ENCODE assay signal across 15 cellular contexts in the genomic region with DNA sequence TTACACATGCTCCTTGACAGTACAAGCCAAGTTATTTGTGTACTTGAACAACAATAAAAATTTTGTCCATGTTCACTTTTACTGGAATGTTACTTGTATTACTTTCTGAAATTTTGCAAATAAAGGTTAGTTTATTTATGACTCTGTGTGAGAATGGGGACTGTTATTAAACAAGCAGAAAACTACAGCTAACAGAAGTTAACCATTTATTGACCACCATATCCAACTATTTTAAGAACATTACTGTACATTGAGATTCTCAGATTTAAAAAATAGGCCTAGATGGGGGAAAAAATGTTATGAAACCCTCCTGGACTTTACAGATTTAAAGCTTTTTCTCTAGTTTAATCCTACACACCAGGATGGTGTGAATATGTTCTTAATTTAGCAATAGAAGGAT. TPM values are rescaled to one million over a fixed set of nuclear protein-coding genes. Genes with fewer than 3 reads are reported as not detected.
DNase-seq lines count a peak whose midpoint lies in the region; ATAC-seq, FAIRE-seq and TF ChIP-seq lines count a peak whose summit lies in the region.
"Had no signal": no experiment of that assay in that cellular context is flagged by ENCODE, and none has a peak within 500 bp of the region (broad histone marks: within the 10 kb centered on the region; RNA-seq: fewer than 3 reads in every experiment).

No MANE protein-coding gene starts in this region.

- H3K9me3 Mint-ChIP-seq in glutamatergic neuron (ENCODE audit: unreplicated experiment) (peaks cover 8% of the 10 kb centered on the region), type B pancreatic cell (no peaks in the 10 kb centered on the region)

- H3K9me2 ChIP-seq in SU-DHL-6 (replicated peaks; ENCODE audit: insufficient read depth, low read length) = no peaks in the 10 kb centered on the region

- H3K79me2 ChIP-seq in HepG2 (ENCODE audit: insufficient read depth, low read length) = peaks cover 22% of the 10 kb centered on the region
- peaks cover 21% of the 10 kb centered on the region for H3K79me2 ChIP-seq in SU-DHL-6 (ENCODE audit: insufficient read depth, low read length)

- H3F3A ChIP-seq in SU-DHL-6 (ENCODE audit: insufficient read depth) = no peaks in the 10 kb centered on the region

- peak overlapping the region; percentile 95 for H3K4me3 Mint-ChIP-seq in glutamatergic neuron (ENCODE audit: unreplicated experiment)
- peak overlapping the region; percentile 70 for H3K4me3 Mint-ChIP-seq in type B pancreatic cell

- no peak for DNase-seq in HepG2 (ENCODE audit: low spot score)
- DNase-seq in right lobe of liver = no peak
- no peak for DNase-seq in glutamatergic neuron
- no peak for DNase-seq in type B pancreatic cell (ENCODE audit: extremely low spot score, unreplicated experiment)
- no peak for DNase-seq in RKO (ENCODE audit: low spot score)
- DNase-seq: colonic mucosa; esophagus squamous epithelium; NCI-H2227 treated with DMSO at 0.1 percent for 48 hours; stimulated activated naive CD4-positive, alpha-beta T cell treated with Interleukin-2 at 50 U/mL for 16 hours; T1000 had no signal

- in situ Hi-C loops in HepG2 (cut with HindIII; ENCODE audit: extremely low pct_ligation_motif_present, low pct_unique_long_range_greater_than_20kb) = loop anchor here (10.0 to 25.0 kb wide), 3 partner anchors 353 to 453 kb away; a partner anchor contains a TSS

- H3K36me3 Mint-ChIP-seq in glutamatergic neuron (ENCODE audit: unreplicated experiment) (no peaks in the 10 kb centered on the region), type B pancreatic cell (peaks cover 9% of the 10 kb centered on the region)

- intact Hi-C loops in HepG2 (cut with micrococcal nuclease; ENCODE audit: unreplicated experiment) = loop anchor here (5.0 kb wide), 2 partner anchors 115 to 415 kb away; a partner anchor contains a TSS
- intact Hi-C loops in right lobe of liver (cut with DNase I) = no loop called here

- peaks cover 44% of the 10 kb centered on the region for H3K4me1 ChIP-seq in HepG2 (ENCODE audit: insufficient read depth, low read length)
- peaks cover 0 to 14% (median 0%) of the 10 kb centered on the region in 4 donors for H3K4me1 ChIP-seq in right lobe of liver

- no peak for TF ChIP-seq EP300 in HepG2 (IDR thresholded peaks at IDR 0.05; ENCODE audit: low read depth in 2 of 2, low read length in 2 of 2)
- TF ChIP-seq EP300 in HepG2 (CRISPR knock-in tag; IDR thresholded peaks at IDR 0.05; ENCODE audit: borderline replicate concordance) = no peak

- CTCF ChIA-PET in HepG2 (lab: Yijun Ruan, JAX; ENCODE audit: low intra/inter-chr PET ratio, low total read pairs) = no interaction called here

- ATAC-seq in HepG2 = no peak
- no peak for ATAC-seq in right lobe of liver
- no peak for ATAC-seq in GM18511 (IDR thresholded peaks at IDR 0.05; ENCODE audit: unreplicated experiment)
- no peak for ATAC-seq in GM18520 (IDR thresholded peaks at IDR 0.05; ENCODE audit: unreplicated experiment)
- ATAC-seq: Panc1 had no signal

- H3K27me3 ChIP-seq in HepG2 (ENCODE audit: control insufficient read depth in 1 of 2, insufficient read depth in 2 of 2, low read length in 2 of 2) (no peaks in the 10 kb centered on the region; a peak in 1 of 5 replicates), right lobe of liver (no peaks in the 10 kb centered on the region), SU-DHL-6 (ENCODE audit: low read length) (no peaks in the 10 kb centered on the region)
- H3K27me3 ChIP-seq: adrenal gland, colonic mucosa, esophagus squamous epithelium had no signal

- H4K20me1 ChIP-seq in HepG2 (ENCODE audit: insufficient read depth, low read length) (no peaks in the 10 kb centered on the region), SU-DHL-6 (ENCODE audit: low read depth, low read length) (no peaks in the 10 kb centered on the region)

- H3K9me3 ChIP-seq in HepG2 (ENCODE audit: low read length) (no peaks in the 10 kb centered on the region), right lobe of liver (no peaks in the 10 kb centered on the region), SU-DHL-6 (ENCODE audit: insufficient read depth, low read length) (no peaks in the 10 kb centered on the region)
- H3K9me3 ChIP-seq: adrenal gland, colonic mucosa, esophagus squamous epithelium had no signal

- TF ChIP-seq POLR2A in HepG2 (IDR thresholded peaks at IDR 0.05; ENCODE audit: insufficient read depth in 1 of 2, low read depth in 2 of 2, low read length in 2 of 2) (no peak), right lobe of liver (IDR thresholded peaks at IDR 0.05) (no peak)

- H3K27ac ChIP-seq in HepG2 (ENCODE audit: extremely low read length, insufficient read depth, low read length) (no peak overlapping the region), right lobe of liver (no peak overlapping the region), SU-DHL-6 (ENCODE audit: low read depth, low read length) (no peak overlapping the region)
- H3K27ac ChIP-seq: adrenal gland had no signal

- H3K4me3 ChIP-seq in HepG2 (replicated peaks in 1 of 3; ENCODE audit: insufficient read depth in 1 of 3, low read depth in 2 of 3, low read length in 3 of 3) (peak overlapping the region in 2 of 3 experiments; percentile 77 to 90; a peak in 2 of 6 replicates), right lobe of liver (no peak overlapping the region), SU-DHL-6 (ENCODE audit: insufficient read depth, low read length, poor library complexity, severe bottlenecking) (no peak overlapping the region)

- H3K4me1 Mint-ChIP-seq in glutamatergic neuron (ENCODE audit: low read depth, unreplicated experiment) (peaks cover 17% of the 10 kb centered on the region), type B pancreatic cell (ENCODE audit: unreplicated experiment) (peaks cover 16% of the 10 kb centered on the region)

- no TSS peak for BruUV-seq in HepG2 (replicated peaks; lab: Mats Ljungman, UMichigan)

- TF ChIP-seq CTCF in HepG2 (CRISPR knock-in tag; IDR thresholded peaks at IDR 0.05) (no peak), right lobe of liver (IDR thresholded peaks at IDR 0.05) (no peak), SU-DHL-6 (IDR thresholded peaks at IDR 0.05; ENCODE audit: insufficient read depth, low read length, poor library complexity, severe bottlenecking) (no peak), glutamatergic neuron (IDR thresholded peaks at IDR 0.05; ENCODE audit: partially characterized antibody, unreplicated experiment) (no peak), type B pancreatic cell (conservative IDR thresholded peaks at IDR 0.05) (no peak)

- no peak overlapping the region for H2AFZ ChIP-seq in HepG2 (ENCODE audit: low read length)
- H2AFZ ChIP-seq in SU-DHL-6 (ENCODE audit: low read depth, low read length, severe bottlenecking) = no peak overlapping the region

- no peak overlapping the region for H3K27ac Mint-ChIP-seq in glutamatergic neuron (ENCODE audit: unreplicated experiment)
- no peak overlapping the region for H3K27ac Mint-ChIP-seq in type B pancreatic cell

- H3K27me3 Mint-ChIP-seq in glutamatergic neuron (ENCODE audit: unreplicated experiment) (peaks cover 2% of the 10 kb centered on the region), type B pancreatic cell (no peaks in the 10 kb centered on the region)

- POLR2A ChIA-PET in HepG2 (lab: Yijun Ruan, JAX) = interaction anchor here (1.2 to 1.7 kb wide), 2 partner anchors 9 to 416 kb away, joined by 4 to 5 read pairs; no protein-coding TSS in a partner anchor

- H3K4me2 ChIP-seq in HepG2 (ENCODE audit: low read depth, low read length) = peak overlapping the region; percentile 95
- H3K4me2 ChIP-seq in SU-DHL-6 (ENCODE audit: low read depth, low read length, poor library complexity, severe bottlenecking) = peak overlapping the region; percentile 85

- peaks cover 2 to 12% of the 10 kb centered on the region in 2 experiments; a peak in 3 of 5 replicates for H3K36me3 ChIP-seq in HepG2 (replicated peaks in 1 of 2; ENCODE audit: control insufficient read depth in 1 of 2, insufficient read depth in 2 of 2, low read length in 2 of 2)
- H3K36me3 ChIP-seq in right lobe of liver = peaks cover 0 to 17% (median 4%) of the 10 kb centered on the region in 4 donors
- H3K36me3 ChIP-seq in SU-DHL-6 (ENCODE audit: low read length) = no peaks in the 10 kb centered on the region; the same call in 1 of the 2 replicates
- H3K36me3 ChIP-seq: colonic mucosa had no signal

- no peak for TF ChIP-seq RAD21 in HepG2 (CRISPR knock-in tag; IDR thresholded peaks at IDR 0.05)

- no peak for FAIRE-seq in HepG2 (lab: Jason Lieb, UNC)

- no peak overlapping the region for H3K9ac ChIP-seq in HepG2 (ENCODE audit: insufficient read depth, low read depth, low read length)
- 0 out of 2 replicates have a peak overlapping the region, but pooled peaks have one; percentile 79 for H3K9ac ChIP-seq in SU-DHL-6 (ENCODE audit: low read length)

TF ChIP-seq in HepG2, 621 proteins besides CTCF, POLR2A, EP300 and RAD21:
- peak; percentile 75 for TF ChIP-seq ZNF652 (CRISPR knock-in tag; IDR thresholded peaks at IDR 0.05; ENCODE audit: borderline replicate concordance, low read depth)
- no peak for TF ChIP-seq CC2D1A (CRISPR knock-in tag; IDR thresholded peaks at IDR 0.05)

RNA-seq across cellular contexts. Expression of a gene that starts 1.8 kb away (rescaled TPM):
- total RNA-seq in HepG2 (2016; rRNA removed; fragmentation: Illumina TruSeq; extraction: Trizol) = 37.7 and 40.7 TPM in 2 replicates
- 39.8 and 41.5 TPM in 2 replicates for total RNA-seq in HepG2 (2016; cell fraction: cytosol; rRNA removed; fragmentation: Illumina TruSeq; extraction: Trizol; ENCODE audit: low read depth)
- 35.8 and 36.3 TPM in 2 replicates for total RNA-seq in HepG2 (2016; cell fraction: insoluble cytoplasmic fraction; rRNA removed; fragmentation: Illumina TruSeq; extraction: Trizol)
- 69.7 and 71.8 TPM in 2 replicates for total RNA-seq in HepG2 (2016; cell fraction: membrane; rRNA removed; fragmentation: Illumina TruSeq; extraction: Trizol)
- total RNA-seq in HepG2 (2016; cell fraction: nucleus; rRNA removed; fragmentation: Illumina TruSeq; extraction: Trizol) = 20.0 and 24.7 TPM in 2 replicates
- 14.6 and 15.4 TPM in 2 replicates for polyA plus RNA-seq in HepG2 (2011; rRNA removed)
- polyA plus RNA-seq in HepG2 (2011; cell fraction: cytosol; rRNA removed) = 8.9 and 11.5 TPM in 2 replicates
- polyA plus RNA-seq in HepG2 (2011; cell fraction: nucleus; rRNA removed) = 11.8 and 14.7 TPM in 2 replicates
- 6.0 and 8.4 TPM in 2 replicates for polyA plus RNA-seq in HepG2 (2012)
- polyA plus RNA-seq in HepG2 (2016; cell fraction: cytosol; fragmentation: Illumina TruSeq; extraction: Trizol; ENCODE audit: low read depth) = 44.8 and 48.9 TPM in 2 replicates
- polyA plus RNA-seq in HepG2 (2016; cell fraction: insoluble cytoplasmic fraction; fragmentation: Illumina TruSeq; extraction: Trizol; ENCODE audit: low read depth) = 19.9 and 21.9 TPM in 2 replicates
- 48.0 and 51.0 TPM in 2 replicates for polyA plus RNA-seq in HepG2 (2016; cell fraction: membrane; fragmentation: Illumina TruSeq; extraction: Trizol; ENCODE audit: low read depth)
- 17.6 and 20.1 TPM in 2 replicates for polyA plus RNA-seq in HepG2 (2016; cell fraction: nucleus; fragmentation: Illumina TruSeq; extraction: Trizol; ENCODE audit: insufficient read depth, low read depth)
- polyA minus RNA-seq in HepG2 (2011; rRNA and poly(A)+ RNA removed; ENCODE audit: low replicate concordance) = 41.7 and 51.3 TPM in 2 replicates
- 17.5 and 18.0 TPM in 2 replicates for polyA minus RNA-seq in HepG2 (2011; cell fraction: cytosol; rRNA and poly(A)+ RNA removed)
- polyA minus RNA-seq in HepG2 (2011; cell fraction: nucleus; rRNA and poly(A)+ RNA removed) = 40.2 and 47.6 TPM in 2 replicates
- total RNA-seq in right lobe of liver = 10 to 100 TPM in 2 of 6 experiments, 1 to 10 TPM in 4; 5.4 to 10.1 (median 7.9) TPM
- total RNA-seq in glutamatergic neuron (ENCODE audit: unreplicated experiment) = 48.6 TPM
- 26.9 and 32.5 TPM in 2 replicates for total RNA-seq in type B pancreatic cell (ENCODE audit: low replicate concordance)

Comparison
In these comparisons a context has a peak if more than half of its experiments do, and no peak if none do; other contexts are left out.
1. H3K4me3 ChIP-seq: peak in HepG2 (2 of 3); none in right lobe of liver (0 of 3) and SU-DHL-6 (single experiment).